ENCODE assay signal across 9 cellular contexts in genomic region chr1:155081472-155082300, GRCh38. TPM values are rescaled to one million over a fixed set of nuclear protein-coding genes. Genes with fewer than 3 reads are reported as not detected.
DNase-seq lines count a peak whose midpoint lies in the region; ATAC-seq and TF ChIP-seq lines count a peak whose summit lies in the region.
"Had no signal": no experiment of that assay in that cellular context is flagged by ENCODE, and none has a peak within 500 bp of the region (broad histone marks: within the 10 kb centered on the region; RNA-seq: fewer than 3 reads in every experiment).

No MANE protein-coding gene starts in this region.

- peaks cover 24% of the 10 kb centered on the region for H3K27me3 Mint-ChIP-seq in brain

- H3K9me3 ChIP-seq in Loucy (ENCODE audit: insufficient read depth, low read depth, low read length), result no peaks in the 10 kb centered on the region
- no peaks in the 10 kb centered on the region for H3K9me3 ChIP-seq in neural cell (ENCODE audit: low read length)
- no peaks in the 10 kb centered on the region for H3K9me3 ChIP-seq in HAP-1

- no peak for ATAC-seq in HG02973 (IDR thresholded peaks at IDR 0.05; ENCODE audit: unreplicated experiment)
- no peak for ATAC-seq in HG02840 (IDR thresholded peaks at IDR 0.05; ENCODE audit: low FRiP score, unreplicated experiment)

- peaks cover 6% of the 10 kb centered on the region; the same call in 1 of the 2 replicates for H3K79me2 ChIP-seq in Loucy (ENCODE audit: insufficient read depth, low read length)
- peaks cover 27% of the 10 kb centered on the region for H3K79me2 ChIP-seq in neural cell (replicated peaks; ENCODE audit: insufficient read depth, low read length)

- peak overlapping the region; percentile 92 for H3K4me2 ChIP-seq in Loucy (ENCODE audit: low read depth, low read length, poor library complexity, severe bottlenecking)
- H3K4me2 ChIP-seq in neural cell (ENCODE audit: low read length), result peak overlapping the region; percentile 82

- H3K4me1 Mint-ChIP-seq in brain, result peaks cover 65% of the 10 kb centered on the region

- H3F3A ChIP-seq in Loucy (ENCODE audit: low read depth) (peaks cover 11% of the 10 kb centered on the region; the same call in 1 of the 2 replicates), neural cell (ENCODE audit: insufficient read depth, low read length, poor library complexity, severe bottlenecking) (peaks cover 7% of the 10 kb centered on the region)

- H3K9me2 ChIP-seq in Loucy (replicated peaks; ENCODE audit: low read depth, low read length) (no peaks in the 10 kb centered on the region), neural cell (ENCODE audit: insufficient read depth, low read length) (no peaks in the 10 kb centered on the region)

- H3K4me1 ChIP-seq in Loucy (ENCODE audit: insufficient read depth, low read length, poor library complexity, severe bottlenecking) (peaks cover 52% of the 10 kb centered on the region), HAP-1 (peaks cover 23% of the 10 kb centered on the region)

- peak overlapping the region; percentile 96 for H3K27ac ChIP-seq in neural cell (ENCODE audit: low read length)

- H3K9me3 Mint-ChIP-seq in brain, result peaks cover 0 to 4% (median 0%) of the 10 kb centered on the region in 5 experiments

- peak overlapping the region; percentile 86 to 98 (median 97) for H3K4me3 Mint-ChIP-seq in brain

- peak overlapping the region; percentile 77 for H3K4me3 ChIP-seq in Loucy (ENCODE audit: low read length, poor library complexity, severe bottlenecking)
- H3K4me3 ChIP-seq in neural cell (ENCODE audit: low read length), result peak overlapping the region; percentile 99
- H3K4me3 ChIP-seq in HAP-1, result no peak overlapping the region; the same call in 1 of the 2 replicates

- TF ChIP-seq EP300 in neural cell (conservative IDR thresholded peaks at IDR 0.05; ENCODE audit: poor library complexity, severe bottlenecking), result no peak

- no peak for TF ChIP-seq RAD21 in neural cell (conservative IDR thresholded peaks at IDR 0.05)

- H3K36me3 ChIP-seq in Loucy (ENCODE audit: insufficient read depth, low read length) (no peaks in the 10 kb centered on the region), neural cell (ENCODE audit: insufficient read depth, low read length) (no peaks in the 10 kb centered on the region), HAP-1 (replicated peaks) (no peaks in the 10 kb centered on the region; the same call in 1 of the 2 replicates)

- DNase-seq in COR-L47 (lab: John Stamatoyannopoulos, UW) (peak; percentile 39), HAP-1 (ENCODE audit: low spot score in 2 of 2) (no peak), NCI-H1694 (lab: John Stamatoyannopoulos, UW) (no peak)

- peaks cover 5% of the 10 kb centered on the region for H4K20me1 ChIP-seq in Loucy (ENCODE audit: insufficient read depth, low read length, poor library complexity, severe bottlenecking)
- peaks cover 33% of the 10 kb centered on the region for H4K20me1 ChIP-seq in neural cell (ENCODE audit: insufficient read depth)

- H2AFZ ChIP-seq in Loucy (ENCODE audit: low read length), result no peak overlapping the region
- no peak overlapping the region for H2AFZ ChIP-seq in neural cell (ENCODE audit: low read depth, low read length)

- TF ChIP-seq CTCF in Loucy (conservative IDR thresholded peaks at IDR 0.05; ENCODE audit: low read length) (no peak), brain (conservative IDR thresholded peaks at IDR 0.05) (no peak), neural cell (IDR thresholded peaks at IDR 0.05; ENCODE audit: poor library complexity, severe bottlenecking) (no peak)

- in situ Hi-C loops in HAP-1 (cut with MboI; ENCODE audit: low sequenced_read_pairs), result loop anchor here (5.0 to 10.0 kb wide), 2 partner anchors 34 to 57 kb away; no protein-coding TSS in a partner anchor

- H3K27ac Mint-ChIP-seq in brain, result peak overlapping the region; percentile 62 to 98 (median 85)

- no peaks in the 10 kb centered on the region for H3K36me3 Mint-ChIP-seq in brain

- H3K27me3 ChIP-seq in Loucy (ENCODE audit: insufficient read depth, low read length, poor library complexity, severe bottlenecking) (no peaks in the 10 kb centered on the region), neural cell (ENCODE audit: insufficient read depth, low read depth, low read length) (no peaks in the 10 kb centered on the region), HAP-1 (ENCODE audit: low read depth) (no peaks in the 10 kb centered on the region)

- peak overlapping the region; percentile 18 for H3K9ac ChIP-seq in Loucy (ENCODE audit: low read depth, low read length, poor library complexity, severe bottlenecking)
- H3K9ac ChIP-seq in neural cell (ENCODE audit: low read length), result peak overlapping the region; percentile 99

TF ChIP-seq in neural cell, 6 proteins besides CTCF, POLR2A, EP300 and RAD21:
- TF ChIP-seq EZH2 (IDR thresholded peaks at IDR 0.05; ENCODE audit: borderline replicate concordance, insufficient read depth, low read length, poor library complexity, severe bottlenecking) (no peak), POLR2AphosphoS5 (IDR thresholded peaks at IDR 0.05) (peak; percentile 34), REST (IDR thresholded peaks at IDR 0.05; ENCODE audit: borderline replicate concordance) (no peak), SMC3 (conservative IDR thresholded peaks at IDR 0.05; ENCODE audit: poor library complexity) (no peak), MXI1 (conservative IDR thresholded peaks at IDR 0.05; ENCODE audit: poor library complexity, severe bottlenecking) (peak; percentile 68), TAF1 (IDR thresholded peaks at IDR 0.05; ENCODE audit: low read depth) (no peak)

RNA-seq across cellular contexts. Expression of gene EFNA3, which starts 3.0 kb away (rescaled TPM):
- polyA plus RNA-seq in brain (ENCODE audit: insufficient read depth, low read depth, low replicate concordance) (34.9 TPM), neural cell (12.2 and 16.9 TPM in 2 replicates)
- polyA minus RNA-seq in neural cell, result 16.6 and 19.8 TPM in 2 replicates

RNA-seq across cellular contexts. Expression of gene EFNA4, which starts 18.1 kb away (rescaled TPM):
- polyA plus RNA-seq in brain (ENCODE audit: insufficient read depth, low read depth, low replicate concordance) (1.6 TPM), neural cell (0.64 and 1.2 TPM in 2 replicates)
- 0.81 TPM in 1 of 2 replicates, not detected in the other for polyA minus RNA-seq in neural cell

RNA-seq across cellular contexts. Expression of gene ADAM15, which starts 30.6 kb away (rescaled TPM):
- polyA plus RNA-seq in brain (ENCODE audit: insufficient read depth, low read depth, low replicate concordance) (40.1 TPM), neural cell (24.8 and 27.6 TPM in 2 replicates)
- 9.7 and 17.3 TPM in 2 replicates for polyA minus RNA-seq in neural cell

RNA-seq across cellular contexts. Expression of gene EFNA1, which starts 46.0 kb away (rescaled TPM):
- polyA plus RNA-seq in brain (ENCODE audit: insufficient read depth, low read depth, low replicate concordance), result 16.6 TPM
- polyA plus RNA-seq in neural cell, result 0.50 TPM in 1 of 2 replicates, not detected in the other
- polyA minus RNA-seq in neural cell, result 1.2 TPM in 1 of 2 replicates, not detected in the other

RNA-seq across cellular contexts. Expression of gene DCST1, which starts 48.1 kb away (rescaled TPM):
- polyA plus RNA-seq in brain (ENCODE audit: insufficient read depth, low read depth, low replicate concordance), result not detected
- not detected in 2 replicates for polyA plus RNA-seq in neural cell
- not detected in 2 replicates for polyA minus RNA-seq in neural cell
- polyA plus RNA-seq: liver had no signal
